Comparison of ENCODE assay signal across 21 cellular contexts in genomic region chr18:42157420-42157819, GRCh38.
DNase-seq lines count a peak whose midpoint lies in the region; FAIRE-seq and TF ChIP-seq lines count a peak whose summit lies in the region.
"Had no signal": no experiment of that assay in that cellular context is flagged by ENCODE, and none has a peak within 500 bp of the region (broad histone marks: within the 10 kb centered on the region; RNA-seq: fewer than 3 reads in every experiment).

No MANE protein-coding gene starts in this region.

- no peak for TF ChIP-seq CTCF in D721Med (IDR thresholded peaks at IDR 0.05; ENCODE audit: insufficient read depth, missing control alignments)
- no peak for TF ChIP-seq CTCF in GM13977 (IDR thresholded peaks at IDR 0.05; ENCODE audit: extremely low read depth, insufficient read depth, missing control alignments)

- FAIRE-seq in D721Med (lab: Jason Lieb, UNC), result peak; percentile 98

- in situ Hi-C loops in G401 (cut with HindIII; ENCODE audit: low sequenced_read_pairs) (no loop called here), GM13977 (cut with MboI; ENCODE audit: low pct_unique_long_range_greater_than_20kb, low sequenced_read_pairs, unreplicated experiment) (no loop called here)

- DNase-seq in D721Med (ENCODE audit: insufficient read length, low spot score), result no peak
- DNase-seq in G401 (ENCODE audit: low spot score), result peak; percentile 88
- DNase-seq in NCI-H82 treated with DMSO at 0.1 percent for 48 hours (lab: John Stamatoyannopoulos, UW; ENCODE audit: unreplicated experiment), result peak; percentile 97
- DNase-seq in cerebellum (ENCODE audit: low spot score), result peak; percentile 42
- DNase-seq in NOMO-1 treated with DMSO at 0.1 percent for 48 hours (lab: John Stamatoyannopoulos, UW; ENCODE audit: unreplicated experiment), result no peak
- DNase-seq in anterior cingulate cortex (lab: John Stamatoyannopoulos, UW), result no peak
- no peak for DNase-seq in GM13977 (ENCODE audit: low spot score)
- DNase-seq in EL, result no peak
- DNase-seq: CD4-positive, alpha-beta T cell; COR-L47; DMS53; GM23248; H9; HFFc6; Kasumi-1; MM.1S; NCI-H1048; NCI-H1417 treated with DMSO at 0.1 percent for 48 hours; NCI-H187; NCI-H2107; NCI-H510A had no signal

Comparison
In these comparisons a context has a peak if more than half of its experiments do, and no peak if none do; other contexts are left out.
1. DNase-seq: peak in G401 (single experiment), NCI-H82 treated with DMSO at 0.1 percent for 48 hours (single experiment) and cerebellum (single experiment); none in D721Med (single experiment), NOMO-1 treated with DMSO at 0.1 percent for 48 hours (single experiment), anterior cingulate cortex (0 of 58), GM13977 (single experiment) and EL (single experiment).